ENCODE assay signal across 1 cellular context in the genomic region with DNA sequence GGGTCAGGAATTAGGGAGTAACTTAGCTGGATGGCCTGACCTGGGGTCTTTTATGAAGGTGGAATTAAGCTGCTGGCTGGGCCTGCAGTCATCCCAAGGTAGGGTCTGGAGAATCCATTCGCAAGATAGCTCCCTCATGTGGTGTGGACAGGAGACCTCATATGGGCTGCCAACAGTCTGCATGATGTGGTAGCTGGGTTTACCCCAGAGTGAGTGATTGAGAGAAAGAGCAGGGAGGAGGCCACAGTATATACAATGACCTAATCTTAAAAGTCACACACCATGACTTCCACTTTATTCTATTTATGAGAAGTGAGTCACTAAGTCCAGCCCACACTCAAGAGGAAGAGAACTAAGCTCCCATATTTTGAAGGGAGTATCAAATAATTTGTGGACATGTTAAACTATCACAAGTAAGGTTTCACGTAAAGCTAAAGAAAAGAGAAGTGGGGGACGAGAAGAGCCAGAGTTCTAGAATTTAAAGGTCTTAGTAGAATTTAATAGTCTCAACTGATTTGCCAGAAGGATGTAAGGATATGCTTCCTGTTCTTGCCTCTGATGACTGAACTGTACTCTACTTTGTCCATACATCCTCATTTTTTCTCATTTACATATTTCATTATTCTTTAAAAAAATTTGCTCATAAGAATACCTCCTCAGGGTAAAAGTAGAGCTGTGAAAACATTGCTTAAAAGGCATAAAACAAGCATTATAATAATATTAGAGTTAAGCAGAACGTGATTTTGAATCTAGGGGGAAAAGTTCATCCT.
TF ChIP-seq lines count a peak whose summit lies in the region.

No MANE protein-coding gene starts in this region.

TF ChIP-seq in K562, 482 proteins besides CTCF, POLR2A, EP300 and RAD21 (continued from another document):
- TF ChIP-seq ELK3 (CRISPR knock-in tag; IDR thresholded peaks at IDR 0.05) (no peak), RBFOX2 (IDR thresholded peaks at IDR 0.05; ENCODE audit: low read depth, low read length) (no peak), HIVEP1 (CRISPR knock-in tag; IDR thresholded peaks at IDR 0.05) (no peak), ZNF77 (CRISPR knock-in tag; IDR thresholded peaks at IDR 0.05) (no peak), ZZZ3 (IDR thresholded peaks at IDR 0.05) (no peak), ZNF699 (CRISPR knock-in tag; IDR thresholded peaks at IDR 0.05; ENCODE audit: insufficient replicate concordance) (no peak)
- TF ChIP-seq, protein P1, sequence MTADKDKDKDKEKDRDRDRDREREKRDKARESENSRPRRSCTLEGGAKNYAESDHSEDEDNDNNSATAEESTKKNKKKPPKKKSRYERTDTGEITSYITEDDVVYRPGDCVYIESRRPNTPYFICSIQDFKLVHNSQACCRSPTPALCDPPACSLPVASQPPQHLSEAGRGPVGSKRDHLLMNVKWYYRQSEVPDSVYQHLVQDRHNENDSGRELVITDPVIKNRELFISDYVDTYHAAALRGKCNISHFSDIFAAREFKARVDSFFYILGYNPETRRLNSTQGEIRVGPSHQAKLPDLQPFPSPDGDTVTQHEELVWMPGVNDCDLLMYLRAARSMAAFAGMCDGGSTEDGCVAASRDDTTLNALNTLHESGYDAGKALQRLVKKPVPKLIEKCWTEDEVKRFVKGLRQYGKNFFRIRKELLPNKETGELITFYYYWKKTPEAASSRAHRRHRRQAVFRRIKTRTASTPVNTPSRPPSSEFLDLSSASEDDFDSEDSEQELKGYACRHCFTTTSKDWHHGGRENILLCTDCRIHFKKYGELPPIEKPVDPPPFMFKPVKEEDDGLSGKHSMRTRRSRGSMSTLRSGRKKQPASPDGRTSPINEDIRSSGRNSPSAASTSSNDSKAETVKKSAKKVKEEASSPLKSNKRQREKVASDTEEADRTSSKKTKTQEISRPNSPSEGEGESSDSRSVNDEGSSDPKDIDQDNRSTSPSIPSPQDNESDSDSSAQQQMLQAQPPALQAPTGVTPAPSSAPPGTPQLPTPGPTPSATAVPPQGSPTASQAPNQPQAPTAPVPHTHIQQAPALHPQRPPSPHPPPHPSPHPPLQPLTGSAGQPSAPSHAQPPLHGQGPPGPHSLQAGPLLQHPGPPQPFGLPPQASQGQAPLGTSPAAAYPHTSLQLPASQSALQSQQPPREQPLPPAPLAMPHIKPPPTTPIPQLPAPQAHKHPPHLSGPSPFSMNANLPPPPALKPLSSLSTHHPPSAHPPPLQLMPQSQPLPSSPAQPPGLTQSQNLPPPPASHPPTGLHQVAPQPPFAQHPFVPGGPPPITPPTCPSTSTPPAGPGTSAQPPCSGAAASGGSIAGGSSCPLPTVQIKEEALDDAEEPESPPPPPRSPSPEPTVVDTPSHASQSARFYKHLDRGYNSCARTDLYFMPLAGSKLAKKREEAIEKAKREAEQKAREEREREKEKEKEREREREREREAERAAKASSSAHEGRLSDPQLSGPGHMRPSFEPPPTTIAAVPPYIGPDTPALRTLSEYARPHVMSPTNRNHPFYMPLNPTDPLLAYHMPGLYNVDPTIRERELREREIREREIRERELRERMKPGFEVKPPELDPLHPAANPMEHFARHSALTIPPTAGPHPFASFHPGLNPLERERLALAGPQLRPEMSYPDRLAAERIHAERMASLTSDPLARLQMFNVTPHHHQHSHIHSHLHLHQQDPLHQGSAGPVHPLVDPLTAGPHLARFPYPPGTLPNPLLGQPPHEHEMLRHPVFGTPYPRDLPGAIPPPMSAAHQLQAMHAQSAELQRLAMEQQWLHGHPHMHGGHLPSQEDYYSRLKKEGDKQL (CRISPR knock-in tag; IDR thresholded peaks at IDR 0.05; ENCODE audit: borderline replicate concordance) = no peak
